In genomic region chr9:121262953-121263352, GRCh38 we compare ENCODE assay signal across 18 cellular contexts. TPM values are rescaled to one million over a fixed set of nuclear protein-coding genes. Genes with fewer than 3 reads are reported as not detected.
A peak's percentile ranks its signal among the peaks of the same experiment; 100 is the strongest.
DNase-seq lines count a peak whose midpoint lies in the region; ATAC-seq and TF ChIP-seq lines count a peak whose summit lies in the region.
"Had no signal": no experiment of that assay in that cellular context is flagged by ENCODE, and none has a peak within 500 bp of the region (broad histone marks: within the 10 kb centered on the region; RNA-seq: fewer than 3 reads in every experiment).

No MANE protein-coding gene starts in this region.

- no peaks in the 10 kb centered on the region for H3K36me3 ChIP-seq in rectal smooth muscle tissue (ENCODE audit: control insufficient read depth, insufficient read depth, low read length)
- no peaks in the 10 kb centered on the region for H3K36me3 ChIP-seq in uterus
- H3K36me3 ChIP-seq: HAP-1 had no signal

- H3K27me3 ChIP-seq in rectal smooth muscle tissue (ENCODE audit: control insufficient read depth, insufficient read depth, low read length): no peaks in the 10 kb centered on the region
- H3K27me3 ChIP-seq in uterus: no peaks in the 10 kb centered on the region

- no peaks in the 10 kb centered on the region for H3K27me3 Mint-ChIP-seq in activated T-helper 17 cell treated with anti-CD3 and anti-CD28 coated beads, Interleukin-2, amount 50 U/mL, for 72 hours
- H3K27me3 Mint-ChIP-seq: B cell had no signal

- ATAC-seq in activated T-helper 17 cell treated with anti-CD3 and anti-CD28 coated beads, Interleukin-2, amount 50 U/mL, for 72 hours (replicated peaks): no peak
- no peak for ATAC-seq in GM21360 (IDR thresholded peaks at IDR 0.05; ENCODE audit: unreplicated experiment)
- ATAC-seq: A549, Right ventricle myocardium inferior had no signal

- H3K9ac ChIP-seq in rectal smooth muscle tissue (ENCODE audit: low read length): no peak overlapping the region
- H3K9ac ChIP-seq: GM23248, KMS-11 had no signal

- H3K9me3 Mint-ChIP-seq in activated T-helper 17 cell treated with anti-CD3 and anti-CD28 coated beads, Interleukin-2, amount 50 U/mL, for 72 hours: no peaks in the 10 kb centered on the region

- H3K27ac Mint-ChIP-seq in activated T-helper 17 cell treated with anti-CD3 and anti-CD28 coated beads, Interleukin-2, amount 50 U/mL, for 72 hours: peak overlapping the region; percentile 41
- H3K27ac Mint-ChIP-seq: B cell had no signal

- intact Hi-C loops in uterus (cut with DNase I; ENCODE audit: low total_unique reads): no loop called here

- no peak overlapping the region for H3K4me3 Mint-ChIP-seq in activated T-helper 17 cell treated with anti-CD3 and anti-CD28 coated beads, Interleukin-2, amount 50 U/mL, for 72 hours
- H3K4me3 Mint-ChIP-seq: B cell had no signal

- H3K27ac ChIP-seq in rectal smooth muscle tissue (ENCODE audit: low read depth, low read length) (peak overlapping the region; percentile 92), uterus (peak overlapping the region; percentile 19 to 34)
- H3K27ac ChIP-seq: A549, GM23248, KMS-11 had no signal

- no peaks in the 10 kb centered on the region for H3K36me3 Mint-ChIP-seq in activated T-helper 17 cell treated with anti-CD3 and anti-CD28 coated beads, Interleukin-2, amount 50 U/mL, for 72 hours (ENCODE audit: low read depth)

- no peaks in the 10 kb centered on the region for H3K9me3 ChIP-seq in uterus
- H3K9me3 ChIP-seq: A549, HAP-1 had no signal

- peaks cover 42% of the 10 kb centered on the region for H3K4me1 ChIP-seq in rectal smooth muscle tissue (ENCODE audit: control insufficient read depth, insufficient read depth, low read length)
- H3K4me1 ChIP-seq in uterus: peaks cover 0 to 13% of the 10 kb centered on the region in 2 donors

- TF ChIP-seq POLR2A in uterus (IDR thresholded peaks at IDR 0.05): no peak

- peak; percentile 12 for DNase-seq in kidney tubule cell (ENCODE audit: low spot score)
- DNase-seq in uterus: no peak
- no peak for DNase-seq in NK-92 (lab: John Stamatoyannopoulos, UW; ENCODE audit: unreplicated experiment)
- no peak for DNase-seq in activated CD4-positive, alpha-beta T cell treated with anti-CD3 and anti-CD28 coated beads, Interleukin-2, amount 50 U/mL, for 1 hour
- DNase-seq: NCI-H1092 treated with DMSO at 0.1 percent for 48 hours, NCI-H1436 treated with DMSO at 0.1 percent for 48 hours, NCI-H1930, NCI-H345, OCI-M1 had no signal

- H3K4me3 ChIP-seq in rectal smooth muscle tissue (ENCODE audit: low read length): no peak overlapping the region
- no peak overlapping the region for H3K4me3 ChIP-seq in uterus
- H3K4me3 ChIP-seq: A549, GM23248, HAP-1 had no signal

- H3K4me1 Mint-ChIP-seq in activated T-helper 17 cell treated with anti-CD3 and anti-CD28 coated beads, Interleukin-2, amount 50 U/mL, for 72 hours: no peaks in the 10 kb centered on the region

- TF ChIP-seq CTCF in uterus (IDR thresholded peaks at IDR 0.05): no peak

RNA-seq across cellular contexts. Expression of gene GSN, which starts 5.0 kb away (rescaled TPM):
- 1 to 10 TPM; 5.1 to 5.6 TPM for total RNA-seq in activated T-helper 17 cell treated with anti-CD3 and anti-CD28 coated beads, Interleukin-2, amount 50 U/mL, for 72 hours
- total RNA-seq in uterus: 1,000 to 10,000 TPM in 2 of 4 donors, 100 to 1,000 TPM in 2; 567 to 1,619 (median 884) TPM

Comparison
In these comparisons a context has a peak if more than half of its experiments do, and no peak if none do; other contexts are left out.
1. RNA of gene GSN, which starts 5.0 kb away (total RNA-seq): 567 to 1,619 TPM in uterus; 5.1 to 5.6 TPM in activated T-helper 17 cell treated with anti-CD3 and anti-CD28 coated beads, Interleukin-2, amount 50 U/mL, for 72 hours; every median in the first group is over 10 times any median in the second.